ENCODE assay signal across 12 cellular contexts in the genomic region with DNA sequence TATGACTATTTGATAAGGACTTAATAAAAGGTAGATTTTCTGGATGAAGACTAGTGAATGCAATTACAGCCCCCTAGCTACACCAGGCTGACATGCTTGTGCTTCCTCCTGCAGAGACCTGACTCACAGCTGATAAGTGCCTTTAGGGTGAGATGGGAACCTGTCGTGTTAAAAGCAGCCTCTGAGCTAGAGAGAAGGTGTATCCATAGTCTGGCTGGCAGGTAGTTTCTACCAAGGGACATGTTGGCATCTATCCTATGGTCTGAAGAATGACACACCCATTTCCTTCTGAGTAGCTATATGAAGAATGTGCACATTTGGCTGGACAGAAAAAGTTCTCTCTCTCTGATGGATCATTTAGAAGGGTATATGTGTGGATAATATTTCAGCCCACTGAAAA.
"Had no signal": no experiment of that assay in that cellular context is flagged by ENCODE, and none has a peak within 500 bp of the region (broad histone marks: within the 10 kb centered on the region; RNA-seq: fewer than 3 reads in every experiment).

No MANE protein-coding gene starts in this region.

- ATAC-seq: activated T-helper 17 cell treated with anti-CD3 and anti-CD28 coated beads, Interleukin-2, amount 50 U/mL, for 72 hours had no signal

- H3K27ac ChIP-seq: left ventricle myocardium inferior, ovary, tibial artery had no signal

- H3K27ac Mint-ChIP-seq: activated B cell treated with CpG ODN at 0.5 μM for 24 hours; activated CD4-positive, alpha-beta T cell treated with anti-CD3 and anti-CD28 coated beads, Interleukin-2, amount 10 ng/mL, durations not matched to agents 24 days and 14 days; activated naive CD4-positive, alpha-beta T cell treated with anti-CD3 and anti-CD28 coated beads, Interleukin-2, amount 10 ng/mL, durations not matched to agents 7 days and 5 days; activated T-helper 17 cell treated with anti-CD3 and anti-CD28 coated beads, Interleukin-2, amount 50 U/mL, for 72 hours had no signal

- H3K4me3 Mint-ChIP-seq: activated B cell treated with CpG ODN at 0.5 μM for 24 hours; activated CD4-positive, alpha-beta T cell treated with anti-CD3 and anti-CD28 coated beads, Interleukin-2, amount 10 ng/mL, durations not matched to agents 24 days and 14 days; activated naive CD4-positive, alpha-beta T cell treated with anti-CD3 and anti-CD28 coated beads, Interleukin-2, amount 10 ng/mL, durations not matched to agents 7 days and 5 days; activated T-helper 17 cell treated with anti-CD3 and anti-CD28 coated beads, Interleukin-2, amount 50 U/mL, for 72 hours; neural crest cell had no signal

- H3K9me3 ChIP-seq: ovary had no signal

- H3K4me3 ChIP-seq: left ventricle myocardium inferior, ovary, tibial artery had no signal

- H3K9me3 Mint-ChIP-seq: activated CD4-positive, alpha-beta T cell treated with anti-CD3 and anti-CD28 coated beads, Interleukin-2, amount 10 ng/mL, durations not matched to agents 24 days and 14 days; activated naive CD4-positive, alpha-beta T cell treated with anti-CD3 and anti-CD28 coated beads, Interleukin-2, amount 10 ng/mL, durations not matched to agents 7 days and 5 days; activated T-helper 17 cell treated with anti-CD3 and anti-CD28 coated beads, Interleukin-2, amount 50 U/mL, for 72 hours; neural crest cell had no signal

- DNase-seq: activated B cell treated with CpG ODN at 0.5 μM for 24 hours; activated CD4-positive, alpha-beta T cell treated with anti-CD3 and anti-CD28 coated beads, Interleukin-2, amount 10 ng/mL, durations not matched to agents 24 days and 14 days; activated naive CD4-positive, alpha-beta T cell treated with anti-CD3 and anti-CD28 coated beads, Interleukin-2, amount 10 ng/mL, durations not matched to agents 7 days and 5 days; effector memory CD4-positive, alpha-beta T cell; glutamatergic neuron; left ventricle myocardium inferior; ovary; retina; T-helper 2 cell; tibial artery had no signal

- H3K4me1 Mint-ChIP-seq: activated CD4-positive, alpha-beta T cell treated with anti-CD3 and anti-CD28 coated beads, Interleukin-2, amount 10 ng/mL, durations not matched to agents 24 days and 14 days; activated naive CD4-positive, alpha-beta T cell treated with anti-CD3 and anti-CD28 coated beads, Interleukin-2, amount 10 ng/mL, durations not matched to agents 7 days and 5 days; activated T-helper 17 cell treated with anti-CD3 and anti-CD28 coated beads, Interleukin-2, amount 50 U/mL, for 72 hours; neural crest cell had no signal

- H3K27me3 Mint-ChIP-seq: activated B cell treated with CpG ODN at 0.5 μM for 24 hours; activated CD4-positive, alpha-beta T cell treated with anti-CD3 and anti-CD28 coated beads, Interleukin-2, amount 10 ng/mL, durations not matched to agents 24 days and 14 days; activated naive CD4-positive, alpha-beta T cell treated with anti-CD3 and anti-CD28 coated beads, Interleukin-2, amount 10 ng/mL, durations not matched to agents 7 days and 5 days; activated T-helper 17 cell treated with anti-CD3 and anti-CD28 coated beads, Interleukin-2, amount 50 U/mL, for 72 hours had no signal

- H3K36me3 ChIP-seq: left ventricle myocardium inferior, ovary, tibial artery had no signal

- H3K36me3 Mint-ChIP-seq: activated naive CD4-positive, alpha-beta T cell treated with anti-CD3 and anti-CD28 coated beads, Interleukin-2, amount 10 ng/mL, durations not matched to agents 7 days and 5 days had no signal

- H3K27me3 ChIP-seq: ovary, tibial artery had no signal
